8 cellular contexts compared by ENCODE assay signal in the genomic region with DNA sequence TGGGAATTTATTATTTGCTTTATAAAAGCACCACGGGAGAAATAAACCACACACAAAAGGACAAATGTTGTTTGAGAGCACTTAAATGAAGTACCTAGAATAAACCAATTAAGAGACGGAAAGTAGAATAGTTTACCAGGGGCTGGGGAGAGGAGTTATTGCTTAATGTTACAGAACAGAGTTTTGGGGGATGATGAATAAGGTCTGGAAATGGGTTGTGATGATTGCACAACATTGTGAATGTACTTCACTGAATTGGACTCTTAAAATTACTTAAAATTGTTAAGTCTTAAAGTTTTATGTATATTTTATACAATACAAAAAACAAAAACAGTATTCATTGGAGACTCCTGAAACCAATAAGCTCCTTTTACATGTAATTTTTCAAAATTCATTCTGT. TPM values are rescaled to one million over a fixed set of nuclear protein-coding genes. Genes with fewer than 3 reads are reported as not detected.
A peak's percentile ranks its signal among the peaks of the same experiment; 100 is the strongest.
DNase-seq lines count a peak whose midpoint lies in the region; ATAC-seq and TF ChIP-seq lines count a peak whose summit lies in the region.

No MANE protein-coding gene starts in this region.

- CTCF ChIA-PET in MCF 10A (lab: Yijun Ruan, JAX): no interaction called here

- TF ChIP-seq CTCF in Loucy (conservative IDR thresholded peaks at IDR 0.05; ENCODE audit: low read length): no peak
- TF ChIP-seq CTCF in MCF 10A (IDR thresholded peaks at IDR 0.05; ENCODE audit: unreplicated experiment): no peak

- H3K36me3 Mint-ChIP-seq in MCF 10A (ENCODE audit: insufficient read depth, unreplicated experiment) (peaks cover 51% of the 10 kb centered on the region), naive B cell (peaks cover 5 to 14% of the 10 kb centered on the region in 2 donors)

- peaks cover 43% of the 10 kb centered on the region for H3K79me2 ChIP-seq in Loucy (ENCODE audit: insufficient read depth, low read length)

- H3K27me3 Mint-ChIP-seq in MCF 10A (ENCODE audit: insufficient read depth, unreplicated experiment): no peaks in the 10 kb centered on the region
- H3K27me3 Mint-ChIP-seq in naive B cell: no peaks in the 10 kb centered on the region

- peaks cover 34% of the 10 kb centered on the region for H3K4me1 ChIP-seq in Loucy (ENCODE audit: insufficient read depth, low read length, poor library complexity, severe bottlenecking)

- no peaks in the 10 kb centered on the region for H3F3A ChIP-seq in Loucy (ENCODE audit: low read depth)

- H3K4me3 Mint-ChIP-seq in MCF 10A (ENCODE audit: unreplicated experiment) (peak overlapping the region; percentile 92), naive B cell (peak overlapping the region in 7 of 8 donors; percentile 88 to 97 (median 94))

- H3K4me1 Mint-ChIP-seq in MCF 10A (ENCODE audit: insufficient read depth, unreplicated experiment) (peaks cover 29% of the 10 kb centered on the region), naive B cell (peaks cover 28 to 35% (median 32%) of the 10 kb centered on the region in 3 donors)

- ATAC-seq in naive B cell (ENCODE audit: low read depth in 2 of 2): no peak
- ATAC-seq in GM19324 (IDR thresholded peaks at IDR 0.05; ENCODE audit: low FRiP score, unreplicated experiment): no peak
- no peak for ATAC-seq in HG03045 (IDR thresholded peaks at IDR 0.05; ENCODE audit: unreplicated experiment)
- no peak for ATAC-seq in HG02870 (IDR thresholded peaks at IDR 0.05; ENCODE audit: unreplicated experiment)

- intact Hi-C loops in MCF 10A (cut with micrococcal nuclease): no loop called here

- peak; percentile 21 for DNase-seq in CD1c-positive myeloid dendritic cell (ENCODE audit: extremely low spot score)
- DNase-seq in MCF 10A (ENCODE audit: unreplicated experiment): peak; percentile 56
- DNase-seq in naive B cell: no peak
- DNase-seq in NCI-H1694 (lab: John Stamatoyannopoulos, UW): no peak

- H2AFZ ChIP-seq in Loucy (ENCODE audit: low read length): no peak overlapping the region

- BruUV-seq in MCF 10A (replicated peaks; lab: Mats Ljungman, UMichigan): no TSS peak

- no peaks in the 10 kb centered on the region for H3K36me3 ChIP-seq in Loucy (ENCODE audit: insufficient read depth, low read length)

- peaks cover 40% of the 10 kb centered on the region for H4K20me1 ChIP-seq in Loucy (ENCODE audit: insufficient read depth, low read length, poor library complexity, severe bottlenecking)

- H3K4me2 ChIP-seq in Loucy (ENCODE audit: low read depth, low read length, poor library complexity, severe bottlenecking): peak overlapping the region; percentile 87

- H3K9ac ChIP-seq in Loucy (ENCODE audit: low read depth, low read length, poor library complexity, severe bottlenecking): peak overlapping the region; percentile 81

- H3K9me3 Mint-ChIP-seq in MCF 10A (ENCODE audit: unreplicated experiment): no peaks in the 10 kb centered on the region
- H3K9me3 Mint-ChIP-seq in naive B cell: peaks cover 0 to 5% (median 2%) of the 10 kb centered on the region in 7 donors

- no peaks in the 10 kb centered on the region for H3K9me2 ChIP-seq in Loucy (replicated peaks; ENCODE audit: low read depth, low read length)

- POLR2A ChIA-PET in MCF 10A (lab: Yijun Ruan, JAX): interaction anchor here (0.6 to 11.8 kb wide), 17 partner anchors 10 to 190 kb away, joined by 3 to 700 read pairs (median 4); partner anchors contain the start of gene RALGPS1

- H3K27ac Mint-ChIP-seq in MCF 10A (ENCODE audit: low read depth, unreplicated experiment) (peak overlapping the region; percentile 95), naive B cell (peak overlapping the region in 5 of 6 donors; percentile 80 to 99 (median 97))

- peaks cover 20% of the 10 kb centered on the region for H3K27me3 ChIP-seq in Loucy (ENCODE audit: insufficient read depth, low read length, poor library complexity, severe bottlenecking)

- no peaks in the 10 kb centered on the region for H3K9me3 ChIP-seq in Loucy (ENCODE audit: insufficient read depth, low read depth, low read length)

- peak overlapping the region; percentile 87 for H3K4me3 ChIP-seq in Loucy (ENCODE audit: low read length, poor library complexity, severe bottlenecking)

RNA-seq across cellular contexts. Expression of gene ZBTB43, which starts 1.5 kb away (rescaled TPM):
- total RNA-seq in MCF 10A (2022): 32.4 and 44.2 TPM in 2 replicates
- polyA plus RNA-seq in naive B cell (ENCODE audit: low read depth in 6 of 6): 10 to 100 TPM in 4 of 6 donors, 1 to 10 TPM in 2; 9.8 to 15.6 (median 11.4) TPM

RNA-seq across cellular contexts. Expression of gene ZBTB34, which starts 54.1 kb away (rescaled TPM):
- total RNA-seq in MCF 10A (2022): 4.6 and 6.9 TPM in 2 replicates
- polyA plus RNA-seq in naive B cell (ENCODE audit: low read depth in 6 of 6): 1 to 10 TPM in 5 of 6 donors, not detected in 1; 1.5 to 2.5 (median 1.7) TPM

Comparison
In these comparisons a context has a peak if more than half of its experiments do, and no peak if none do; other contexts are left out.
1. DNase-seq: peak in CD1c-positive myeloid dendritic cell (single experiment) and MCF 10A (single experiment); none in naive B cell (single experiment) and NCI-H1694 (single experiment).